9 cellular contexts compared by ENCODE assay signal in the genomic region with DNA sequence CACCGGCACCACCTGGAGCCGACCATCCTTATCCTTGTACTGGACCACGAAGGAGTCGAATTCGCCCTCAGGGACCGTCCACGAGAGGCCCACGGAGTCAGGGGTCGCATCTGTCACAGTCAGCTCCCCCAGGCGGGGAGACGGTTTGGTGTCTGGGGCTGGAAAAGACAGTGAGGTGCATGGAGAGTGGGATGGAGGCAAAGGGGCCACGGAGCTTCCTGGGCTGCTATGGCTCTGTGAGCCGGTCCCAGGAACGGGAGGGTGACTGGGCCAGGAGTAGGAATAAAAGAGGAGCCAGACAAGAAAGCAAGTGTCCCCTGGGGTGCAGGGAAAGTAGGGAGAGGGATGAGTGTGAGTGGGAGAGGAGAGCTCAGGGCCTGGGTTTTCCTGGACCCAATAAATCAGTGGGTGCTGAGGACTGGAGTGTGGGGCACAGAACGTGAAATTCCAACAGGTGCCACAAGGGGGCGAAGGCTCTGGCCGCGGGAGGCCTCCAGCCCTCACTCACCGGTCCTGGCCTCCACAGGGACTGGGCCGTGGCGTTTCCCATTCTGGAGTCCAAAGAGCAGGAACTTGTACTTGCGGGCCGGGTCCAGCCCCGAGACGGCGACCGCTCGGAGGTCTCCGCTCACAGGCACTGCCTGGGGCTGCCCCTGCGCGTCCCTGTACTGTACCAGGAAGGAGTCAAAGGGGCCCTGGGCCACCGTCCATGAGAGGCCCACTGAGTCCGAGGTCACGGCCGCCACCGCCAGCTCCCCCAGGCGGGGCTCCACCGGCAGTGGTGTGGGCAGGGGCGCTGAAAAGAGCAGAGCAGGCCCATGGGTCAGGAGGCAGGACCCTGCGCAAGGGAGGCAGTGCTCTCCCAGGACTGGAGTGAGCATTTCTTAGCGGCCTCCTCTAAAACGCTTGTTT. TPM values are rescaled to one million over a fixed set of nuclear protein-coding genes. Genes with fewer than 3 reads are reported as not detected.
DNase-seq lines count a peak whose midpoint lies in the region; ATAC-seq and TF ChIP-seq lines count a peak whose summit lies in the region.
"Had no signal": no experiment of that assay in that cellular context is flagged by ENCODE, and none has a peak within 500 bp of the region (broad histone marks: within the 10 kb centered on the region; RNA-seq: fewer than 3 reads in every experiment).

No MANE protein-coding gene starts in this region.

- H3K27ac ChIP-seq in HL-60 (replicated peaks) (no peak overlapping the region), adrenal gland (peak overlapping the region; percentile 17 to 96 (median 93)), right cardiac atrium (ENCODE audit: low read length) (peak overlapping the region; percentile 28), sigmoid colon (peak overlapping the region; percentile 54 to 83 (median 66))
- H3K27ac ChIP-seq: SK-N-MC had no signal

- intact Hi-C loops in adrenal gland (cut with DNase I) = no loop called here
- intact Hi-C loops in right cardiac atrium (cut with DNase I) = loop anchor here in 1 of 4 donors (10.0 kb wide), 1 partner anchor 47 kb away; no protein-coding TSS in a partner anchor
- intact Hi-C loops in sigmoid colon (cut with DNase I) = loop anchor here (10.0 kb wide), 2 partner anchors 67 to 107 kb away; a partner anchor contains a TSS

- ATAC-seq in right cardiac atrium (peak; percentile 38 to 54), HG02870 (IDR thresholded peaks at IDR 0.05; ENCODE audit: unreplicated experiment) (no peak), HG02678 (IDR thresholded peaks at IDR 0.05; ENCODE audit: unreplicated experiment) (no peak)

- DNase-seq in CMK (ENCODE audit: low read depth) = peak; percentile 21
- peak; percentile 23 to 52 for DNase-seq in HL-60 (ENCODE audit: low read depth in 1 of 2, low spot score in 1 of 2)
- peak; percentile 40 for DNase-seq in T follicular helper cell (ENCODE audit: low read depth)
- DNase-seq in adrenal gland = peak; percentile 79 to 90 (median 85)
- peak; percentile 77 to 91 (median 89) for DNase-seq in right cardiac atrium
- peak; percentile 89 for DNase-seq in sigmoid colon

- no peaks in the 10 kb centered on the region for H3K36me3 ChIP-seq in adrenal gland (replicated peaks in 1 of 2)
- H3K36me3 ChIP-seq in sigmoid colon = no peaks in the 10 kb centered on the region

- H3K4me3 ChIP-seq in HL-60 (replicated peaks; ENCODE audit: insufficient read depth, low read length) = no peak overlapping the region
- no peak overlapping the region for H3K4me3 ChIP-seq in adrenal gland
- H3K4me3 ChIP-seq in right cardiac atrium (ENCODE audit: low read length) = no peak overlapping the region
- no peak overlapping the region for H3K4me3 ChIP-seq in sigmoid colon
- H3K4me3 ChIP-seq: SK-N-MC had no signal

- WGBS in adrenal gland, 4 donors = 29 to 44% (median 30%) methylated on average over 17 to 42 of the region's 42 CpGs
- 45% methylated on average over 42 of the region's 42 CpGs for WGBS in right cardiac atrium
- 43 to 51% methylated on average over 42 of the region's 42 CpGs for WGBS in sigmoid colon, 2 donors

- peak in 1 of 2 donors; percentile 23 for TF ChIP-seq POLR2A in adrenal gland (IDR thresholded peaks at IDR 0.05)
- no peak for TF ChIP-seq POLR2A in sigmoid colon (IDR thresholded peaks at IDR 0.05)

- H3K27me3 ChIP-seq in HL-60 (ENCODE audit: insufficient read depth, poor library complexity, severe bottlenecking) (peaks cover 3% of the 10 kb centered on the region), adrenal gland (no peaks in the 10 kb centered on the region), right cardiac atrium (ENCODE audit: control insufficient read depth, insufficient read depth) (no peaks in the 10 kb centered on the region), sigmoid colon (no peaks in the 10 kb centered on the region)

- TF ChIP-seq CTCF in HL-60 (IDR thresholded peaks at IDR 0.05; ENCODE audit: insufficient read depth, low read length) = peak; percentile 76
- peak; percentile 78 to 91 (median 90) for TF ChIP-seq CTCF in adrenal gland (IDR thresholded peaks at IDR 0.05)
- peak; percentile 72 to 93 (median 77) for TF ChIP-seq CTCF in sigmoid colon (IDR thresholded peaks at IDR 0.05)

- TF ChIP-seq EP300 in sigmoid colon (IDR thresholded peaks at IDR 0.05) = no peak

- H3K9me3 ChIP-seq in adrenal gland (replicated peaks in 1 of 3) (no peaks in the 10 kb centered on the region), right cardiac atrium (ENCODE audit: control insufficient read depth, low read length) (no peaks in the 10 kb centered on the region), sigmoid colon (no peaks in the 10 kb centered on the region)

- H3K4me1 ChIP-seq in adrenal gland (replicated peaks in 1 of 2) (peaks cover 24 to 31% of the 10 kb centered on the region in 2 donors), right cardiac atrium (ENCODE audit: control insufficient read depth, insufficient read depth, low read length) (peaks cover 3% of the 10 kb centered on the region), sigmoid colon (peaks cover 0 to 29% (median 27%) of the 10 kb centered on the region in 4 donors)

RNA-seq across cellular contexts. Expression of a gene that starts 9.9 kb away (rescaled TPM):
- total RNA-seq in adrenal gland (1,000 to 10,000 TPM in 7 of 8 donors, 100 to 1,000 TPM in 1; 780 to 6,352 (median 2,523) TPM), right cardiac atrium (1 to 10 TPM in 1 of 4 donors, under 1 TPM in 2, not detected in 1; 0.47 to 3.2 (median 0.51) TPM), sigmoid colon (1 to 10 TPM; 1.1 to 4.9 (median 3.2) TPM)
- polyA plus RNA-seq in adrenal gland (1,000 to 10,000 TPM in 2 of 3 donors, 100 to 1,000 TPM in 1; 528 to 4,039 (median 2,532) TPM), right cardiac atrium (0.48 TPM), sigmoid colon (1 to 10 TPM in 1 of 3 donors, under 1 TPM in 1, not detected in 1; 0.57 to 1.2 TPM)

RNA-seq across cellular contexts. Expression of a gene that starts 33.5 kb away (rescaled TPM):
- total RNA-seq in adrenal gland = 1,000 to 10,000 TPM in 6 of 8 donors, 100 to 1,000 TPM in 2; 948 to 5,092 (median 1,465) TPM
- 1,000 to 10,000 TPM in 1 of 3 donors, 100 to 1,000 TPM in 2; 236 to 1,852 (median 796) TPM for polyA plus RNA-seq in adrenal gland
- 100 to 1,000 TPM in 3 of 4 donors, 10 to 100 TPM in 1; 86.0 to 163 (median 139) TPM for total RNA-seq in right cardiac atrium
- 41.2 TPM for polyA plus RNA-seq in right cardiac atrium
- 100 to 1,000 TPM in 2 of 4 donors, 10 to 100 TPM in 2; 74.2 to 291 (median 155) TPM for total RNA-seq in sigmoid colon
- polyA plus RNA-seq in sigmoid colon = 10 to 100 TPM in 1 of 3 donors, 1 to 10 TPM in 2; 3.2 to 64.7 (median 4.2) TPM

Comparison
In these comparisons a context has a peak if more than half of its experiments do, and no peak if none do; other contexts are left out.
1. DNase-seq: peak in every context shown above with its lines; median percentile 89 in right cardiac atrium; 89 in sigmoid colon; 85 in adrenal gland; 40 in T follicular helper cell; 38 in HL-60; 21 in CMK.
2. ATAC-seq: peak in right cardiac atrium (2 of 2); none in HG02870 (single experiment) and HG02678 (single experiment).
3. RNA of a gene that starts 9.9 kb away (total RNA-seq): 780 to 6,352 TPM in adrenal gland; 1.1 to 4.9 TPM in sigmoid colon and 0.47 to 3.2 TPM in right cardiac atrium; every median in the first group is over 100 times any median in the second.
4. Peak in every context shown above with its lines, with median percentiles within 50 percentile points of each other: CTCF ChIP-seq.